ENCODE assay signal across 1 cellular context in genomic region chr6:43575772-43576551, GRCh38.
TF ChIP-seq lines count a peak whose summit lies in the region.

POLH (plus strand) TSS chr6:43576185; CDS start chr6:43582320, 6,135 bp downstream.
XPO5 (minus strand) TSS chr6:43576038; CDS start chr6:43575864, 174 bp downstream.

TF ChIP-seq in HepG2, 621 proteins besides CTCF, POLR2A, EP300 and RAD21 (continued from another document and continues in another):
- TF ChIP-seq, protein P1, sequence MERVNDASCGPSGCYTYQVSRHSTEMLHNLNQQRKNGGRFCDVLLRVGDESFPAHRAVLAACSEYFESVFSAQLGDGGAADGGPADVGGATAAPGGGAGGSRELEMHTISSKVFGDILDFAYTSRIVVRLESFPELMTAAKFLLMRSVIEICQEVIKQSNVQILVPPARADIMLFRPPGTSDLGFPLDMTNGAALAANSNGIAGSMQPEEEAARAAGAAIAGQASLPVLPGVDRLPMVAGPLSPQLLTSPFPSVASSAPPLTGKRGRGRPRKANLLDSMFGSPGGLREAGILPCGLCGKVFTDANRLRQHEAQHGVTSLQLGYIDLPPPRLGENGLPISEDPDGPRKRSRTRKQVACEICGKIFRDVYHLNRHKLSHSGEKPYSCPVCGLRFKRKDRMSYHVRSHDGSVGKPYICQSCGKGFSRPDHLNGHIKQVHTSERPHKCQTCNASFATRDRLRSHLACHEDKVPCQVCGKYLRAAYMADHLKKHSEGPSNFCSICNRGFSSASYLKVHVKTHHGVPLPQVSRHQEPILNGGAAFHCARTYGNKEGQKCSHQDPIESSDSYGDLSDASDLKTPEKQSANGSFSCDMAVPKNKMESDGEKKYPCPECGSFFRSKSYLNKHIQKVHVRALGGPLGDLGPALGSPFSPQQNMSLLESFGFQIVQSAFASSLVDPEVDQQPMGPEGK (CRISPR knock-in tag; IDR thresholded peaks at IDR 0.05), result peak; percentile 73
- no peak; the same call in 1 of the 2 replicates for TF ChIP-seq ZNF850 (CRISPR knock-in tag; conservative IDR thresholded peaks at IDR 0.05)
- TF ChIP-seq ZNF83 (CRISPR knock-in tag; IDR thresholded peaks at IDR 0.05; ENCODE audit: borderline replicate concordance), result no peak
- no peak for TF ChIP-seq ATRX (CRISPR knock-in tag; IDR thresholded peaks at IDR 0.05; ENCODE audit: borderline replicate concordance)
- peak; percentile 83 for TF ChIP-seq ZNF616 (CRISPR knock-in tag; IDR thresholded peaks at IDR 0.05; ENCODE audit: low read depth)
- TF ChIP-seq YEATS4 (CRISPR knock-in tag; IDR thresholded peaks at IDR 0.05; ENCODE audit: borderline replicate concordance), result peak; percentile 99
- peak; percentile 28; the same call in 1 of the 2 replicates for TF ChIP-seq PPARG (CRISPR knock-in tag; conservative IDR thresholded peaks at IDR 0.05)
- peak; percentile 96 for TF ChIP-seq ZNF589 (CRISPR knock-in tag; conservative IDR thresholded peaks at IDR 0.05)
- 0 out of 2 replicates have a peak, but pooled peaks have one; percentile 88 for TF ChIP-seq EEA1 (CRISPR knock-in tag; IDR thresholded peaks at IDR 0.05; ENCODE audit: borderline replicate concordance)
- TF ChIP-seq HMGA1 (CRISPR knock-in tag; conservative IDR thresholded peaks at IDR 0.05), result no peak
- peak; percentile 98 for TF ChIP-seq ZNF446 (CRISPR knock-in tag; IDR thresholded peaks at IDR 0.05)
- TF ChIP-seq SSRP1 (CRISPR knock-in tag; IDR thresholded peaks at IDR 0.05), result peak; percentile 91
- TF ChIP-seq GLI4 (CRISPR knock-in tag; IDR thresholded peaks at IDR 0.05; ENCODE audit: borderline replicate concordance), result no peak; the same call in 1 of the 2 replicates
- TF ChIP-seq ATF4 (CRISPR knock-in tag; IDR thresholded peaks at IDR 0.05), result peak in 1 of 2 experiments; percentile 68; a peak in 2 of 4 replicates
- no peak; the same call in 1 of the 2 replicates for TF ChIP-seq ZNF775 (CRISPR knock-in tag; IDR thresholded peaks at IDR 0.05; ENCODE audit: borderline replicate concordance)
- TF ChIP-seq ZFP82 (CRISPR knock-in tag; IDR thresholded peaks at IDR 0.05; ENCODE audit: borderline replicate concordance), result peak; percentile 42; the same call in 1 of the 2 replicates
- no peak for TF ChIP-seq NFYB (CRISPR knock-in tag; IDR thresholded peaks at IDR 0.05)
- TF ChIP-seq RELA (CRISPR knock-in tag; IDR thresholded peaks at IDR 0.05), result no peak
- TF ChIP-seq SIN3A (IDR thresholded peaks at IDR 0.05; ENCODE audit: borderline replicate concordance, low read depth, low read length), result peak; percentile 96; the same call in 1 of the 2 replicates
- peak; percentile 76; the same call in 1 of the 2 replicates for TF ChIP-seq EED (CRISPR knock-in tag; IDR thresholded peaks at IDR 0.05)
- no peak for TF ChIP-seq FOXP1 (IDR thresholded peaks at IDR 0.05)
- no peak for TF ChIP-seq FOXP1 (CRISPR knock-in tag; IDR thresholded peaks at IDR 0.05)
- TF ChIP-seq, protein P2, sequence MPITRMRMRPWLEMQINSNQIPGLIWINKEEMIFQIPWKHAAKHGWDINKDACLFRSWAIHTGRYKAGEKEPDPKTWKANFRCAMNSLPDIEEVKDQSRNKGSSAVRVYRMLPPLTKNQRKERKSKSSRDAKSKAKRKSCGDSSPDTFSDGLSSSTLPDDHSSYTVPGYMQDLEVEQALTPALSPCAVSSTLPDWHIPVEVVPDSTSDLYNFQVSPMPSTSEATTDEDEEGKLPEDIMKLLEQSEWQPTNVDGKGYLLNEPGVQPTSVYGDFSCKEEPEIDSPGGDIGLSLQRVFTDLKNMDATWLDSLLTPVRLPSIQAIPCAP (CRISPR knock-in tag; IDR thresholded peaks at IDR 0.05; ENCODE audit: low read depth), result peak; percentile 90
- TF ChIP-seq ZNF790 (CRISPR knock-in tag; IDR thresholded peaks at IDR 0.05; ENCODE audit: borderline replicate concordance), result peak; percentile 95
- TF ChIP-seq, protein P3, sequence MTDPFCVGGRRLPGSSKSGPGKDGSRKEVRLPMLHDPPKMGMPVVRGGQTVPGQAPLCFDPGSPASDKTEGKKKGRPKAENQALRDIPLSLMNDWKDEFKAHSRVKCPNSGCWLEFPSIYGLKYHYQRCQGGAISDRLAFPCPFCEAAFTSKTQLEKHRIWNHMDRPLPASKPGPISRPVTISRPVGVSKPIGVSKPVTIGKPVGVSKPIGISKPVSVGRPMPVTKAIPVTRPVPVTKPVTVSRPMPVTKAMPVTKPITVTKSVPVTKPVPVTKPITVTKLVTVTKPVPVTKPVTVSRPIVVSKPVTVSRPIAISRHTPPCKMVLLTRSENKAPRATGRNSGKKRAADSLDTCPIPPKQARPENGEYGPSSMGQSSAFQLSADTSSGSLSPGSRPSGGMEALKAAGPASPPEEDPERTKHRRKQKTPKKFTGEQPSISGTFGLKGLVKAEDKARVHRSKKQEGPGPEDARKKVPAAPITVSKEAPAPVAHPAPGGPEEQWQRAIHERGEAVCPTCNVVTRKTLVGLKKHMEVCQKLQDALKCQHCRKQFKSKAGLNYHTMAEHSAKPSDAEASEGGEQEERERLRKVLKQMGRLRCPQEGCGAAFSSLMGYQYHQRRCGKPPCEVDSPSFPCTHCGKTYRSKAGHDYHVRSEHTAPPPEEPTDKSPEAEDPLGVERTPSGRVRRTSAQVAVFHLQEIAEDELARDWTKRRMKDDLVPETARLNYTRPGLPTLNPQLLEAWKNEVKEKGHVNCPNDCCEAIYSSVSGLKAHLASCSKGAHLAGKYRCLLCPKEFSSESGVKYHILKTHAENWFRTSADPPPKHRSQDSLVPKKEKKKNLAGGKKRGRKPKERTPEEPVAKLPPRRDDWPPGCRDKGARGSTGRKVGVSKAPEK (CRISPR knock-in tag; IDR thresholded peaks at IDR 0.05; ENCODE audit: borderline replicate concordance), result no peak
- TF ChIP-seq RXRB (CRISPR knock-in tag; IDR thresholded peaks at IDR 0.05; ENCODE audit: borderline replicate concordance), result peak; percentile 49; the same call in 1 of the 2 replicates
- TF ChIP-seq, protein P4, sequence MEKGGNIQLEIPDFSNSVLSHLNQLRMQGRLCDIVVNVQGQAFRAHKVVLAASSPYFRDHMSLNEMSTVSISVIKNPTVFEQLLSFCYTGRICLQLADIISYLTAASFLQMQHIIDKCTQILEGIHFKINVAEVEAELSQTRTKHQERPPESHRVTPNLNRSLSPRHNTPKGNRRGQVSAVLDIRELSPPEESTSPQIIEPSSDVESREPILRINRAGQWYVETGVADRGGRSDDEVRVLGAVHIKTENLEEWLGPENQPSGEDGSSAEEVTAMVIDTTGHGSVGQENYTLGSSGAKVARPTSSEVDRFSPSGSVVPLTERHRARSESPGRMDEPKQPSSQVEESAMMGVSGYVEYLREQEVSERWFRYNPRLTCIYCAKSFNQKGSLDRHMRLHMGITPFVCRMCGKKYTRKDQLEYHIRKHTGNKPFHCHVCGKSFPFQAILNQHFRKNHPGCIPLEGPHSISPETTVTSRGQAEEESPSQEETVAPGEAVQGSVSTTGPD (CRISPR knock-in tag; IDR thresholded peaks at IDR 0.05), result no peak
- TF ChIP-seq ATAD3A (CRISPR knock-in tag; IDR thresholded peaks at IDR 0.05), result no peak
- TF ChIP-seq ZFP41 (CRISPR knock-in tag; IDR thresholded peaks at IDR 0.05; ENCODE audit: borderline replicate concordance), result 0 out of 2 replicates have a peak, but pooled peaks have one; percentile 31
- no peak for TF ChIP-seq FOXA1 (IDR thresholded peaks at IDR 0.05)
- TF ChIP-seq FOXA1 (CRISPR knock-in tag; IDR thresholded peaks at IDR 0.05), result no peak
- TF ChIP-seq, protein P5, sequence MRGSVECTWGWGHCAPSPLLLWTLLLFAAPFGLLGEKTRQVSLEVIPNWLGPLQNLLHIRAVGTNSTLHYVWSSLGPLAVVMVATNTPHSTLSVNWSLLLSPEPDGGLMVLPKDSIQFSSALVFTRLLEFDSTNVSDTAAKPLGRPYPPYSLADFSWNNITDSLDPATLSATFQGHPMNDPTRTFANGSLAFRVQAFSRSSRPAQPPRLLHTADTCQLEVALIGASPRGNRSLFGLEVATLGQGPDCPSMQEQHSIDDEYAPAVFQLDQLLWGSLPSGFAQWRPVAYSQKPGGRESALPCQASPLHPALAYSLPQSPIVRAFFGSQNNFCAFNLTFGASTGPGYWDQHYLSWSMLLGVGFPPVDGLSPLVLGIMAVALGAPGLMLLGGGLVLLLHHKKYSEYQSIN (CRISPR knock-in tag; IDR thresholded peaks at IDR 0.05; ENCODE audit: borderline replicate concordance), result peak; percentile 77
- TF ChIP-seq RAD51 (IDR thresholded peaks at IDR 0.05; ENCODE audit: borderline replicate concordance), result no peak
- TF ChIP-seq MEF2D (CRISPR knock-in tag; IDR thresholded peaks at IDR 0.05), result peak; percentile 37; the same call in 1 of the 2 replicates
- TF ChIP-seq ZNF33B (CRISPR knock-in tag; IDR thresholded peaks at IDR 0.05), result 0 out of 2 replicates have a peak, but pooled peaks have one; percentile 30
- TF ChIP-seq MIER2 (CRISPR knock-in tag; IDR thresholded peaks at IDR 0.05), result 0 out of 2 replicates have a peak, but pooled peaks have one; percentile 66
- TF ChIP-seq SRF (IDR thresholded peaks at IDR 0.05; ENCODE audit: low read depth, low read length), result no peak
- TF ChIP-seq, protein P6, sequence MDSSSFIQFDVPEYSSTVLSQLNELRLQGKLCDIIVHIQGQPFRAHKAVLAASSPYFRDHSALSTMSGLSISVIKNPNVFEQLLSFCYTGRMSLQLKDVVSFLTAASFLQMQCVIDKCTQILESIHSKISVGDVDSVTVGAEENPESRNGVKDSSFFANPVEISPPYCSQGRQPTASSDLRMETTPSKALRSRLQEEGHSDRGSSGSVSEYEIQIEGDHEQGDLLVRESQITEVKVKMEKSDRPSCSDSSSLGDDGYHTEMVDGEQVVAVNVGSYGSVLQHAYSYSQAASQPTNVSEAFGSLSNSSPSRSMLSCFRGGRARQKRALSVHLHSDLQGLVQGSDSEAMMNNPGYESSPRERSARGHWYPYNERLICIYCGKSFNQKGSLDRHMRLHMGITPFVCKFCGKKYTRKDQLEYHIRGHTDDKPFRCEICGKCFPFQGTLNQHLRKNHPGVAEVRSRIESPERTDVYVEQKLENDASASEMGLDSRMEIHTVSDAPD (CRISPR knock-in tag; IDR thresholded peaks at IDR 0.05), result peak; percentile 73; the same call in 1 of the 2 replicates
- TF ChIP-seq ZNF121 (CRISPR knock-in tag; IDR thresholded peaks at IDR 0.05), result 0 out of 2 replicates have a peak, but pooled peaks have one; percentile 25
- no peak for TF ChIP-seq ZC3H4 (CRISPR knock-in tag; IDR thresholded peaks at IDR 0.05; ENCODE audit: borderline replicate concordance)
- TF ChIP-seq ZNF142 (CRISPR knock-in tag; IDR thresholded peaks at IDR 0.05), result peak; percentile 91
- TF ChIP-seq ZNF335 (CRISPR knock-in tag; IDR thresholded peaks at IDR 0.05), result peak; percentile 88
- no peak for TF ChIP-seq EHMT2 (IDR thresholded peaks at IDR 0.05; ENCODE audit: borderline replicate concordance, low read depth, low read length)
- no peak for TF ChIP-seq U2AF1 (optimal IDR thresholded peaks at IDR 0.05; ENCODE audit: low read depth, low read length)
- TF ChIP-seq ZNF383 (CRISPR knock-in tag; IDR thresholded peaks at IDR 0.05; ENCODE audit: borderline replicate concordance), result peak; percentile 93
- peak; percentile 12; the same call in 1 of the 2 replicates for TF ChIP-seq RFXANK (CRISPR knock-in tag; IDR thresholded peaks at IDR 0.05)
- peak; percentile 46; the same call in 1 of the 2 replicates for TF ChIP-seq HOMEZ (CRISPR knock-in tag; IDR thresholded peaks at IDR 0.05; ENCODE audit: low read depth)
